29 cellular contexts compared by ENCODE assay signal in genomic region chr18:46110406-46110805, GRCh38.
"Had no signal": no experiment of that assay in that cellular context is flagged by ENCODE, and none has a peak within 500 bp of the region (broad histone marks: within the 10 kb centered on the region; RNA-seq: fewer than 3 reads in every experiment).

No MANE protein-coding gene starts in this region.

- H3K4me3 Mint-ChIP-seq: activated naive CD8-positive, alpha-beta T cell treated with anti-CD3 and anti-CD28 coated beads, Interleukin-2, amount 50 U/mL, for 24 hours had no signal

- H3K27ac ChIP-seq: ascending aorta, body of pancreas, SJCRH30 had no signal

- H3K27me3 Mint-ChIP-seq: activated naive CD8-positive, alpha-beta T cell treated with anti-CD3 and anti-CD28 coated beads, Interleukin-2, amount 50 U/mL, for 24 hours had no signal

- ATAC-seq: activated naive CD4-positive, alpha-beta T cell treated with anti-CD3 and anti-CD28 coated beads, Interleukin-2, amount 50 U/mL, for 72 hours; activated naive CD8-positive, alpha-beta T cell treated with anti-CD3 and anti-CD28 coated beads, Interleukin-2, amount 50 U/mL, for 24 hours; body of pancreas; Panc1 had no signal

- H3K9me3 Mint-ChIP-seq: activated naive CD4-positive, alpha-beta T cell treated with anti-CD3 and anti-CD28 coated beads, Interleukin-2, amount 50 U/mL, for 72 hours; activated naive CD8-positive, alpha-beta T cell treated with anti-CD3 and anti-CD28 coated beads, Interleukin-2, amount 50 U/mL, for 24 hours had no signal

- H3K9ac ChIP-seq: SK-N-SH had no signal

- H3K27me3 ChIP-seq: ascending aorta, body of pancreas, SJCRH30 had no signal

- H3K27ac Mint-ChIP-seq: activated naive CD4-positive, alpha-beta T cell treated with anti-CD3 and anti-CD28 coated beads, Interleukin-2, amount 50 U/mL, for 72 hours had no signal

- H3K9me3 ChIP-seq: ascending aorta, body of pancreas, SJCRH30, SK-N-SH had no signal

- DNase-seq: activated CD4-positive, alpha-beta T cell treated with anti-CD3 and anti-CD28 coated beads for 48 hours; activated CD4-positive, alpha-beta T cell treated with anti-CD3 and anti-CD28 coated beads, Interleukin-2, amount 50 U/mL, for 48 hours; activated CD4-positive, CD25-positive, alpha-beta regulatory T cell treated with anti-CD3 and anti-CD28 coated beads, Interleukin-2, amount 50 U/mL, for 72 hours; activated CD8-positive, alpha-beta memory T cell treated with anti-CD3 and anti-CD28 coated beads, Interleukin-2, amount 50 U/mL, for 48 hours; activated effector memory CD4-positive, alpha-beta T cell treated with anti-CD3 and anti-CD28 coated beads, Interleukin-2, amount 50 U/mL, for 16 hours; activated naive CD4-positive, alpha-beta T cell treated with Interleukin-2 at 50 U/mL for 16 hours; activated naive CD8-positive, alpha-beta T cell treated with anti-CD3 and anti-CD28 coated beads, Interleukin-2, amount 50 U/mL, for 24 hours; activated T-cell treated with anti-CD3 and anti-CD28 coated beads, Interleukin-2, amount 50 U/mL, for 1 hour; amniotic stem cell; body of pancreas; IMR-90; Kasumi-1; NCI-H1092; NCI-H1417; NCI-H1930; NCI-H2171 treated with DMSO at 0.1 percent for 48 hours; NCI-H345; NCI-H510A; NCI-H526 treated with DMSO at 0.1 percent for 48 hours; NCI-H82; OCI-M1; Right ventricle myocardium superior; RPMI8226; SJCRH30; SK-N-SH; T-helper 1 cell had no signal

- H3K4me3 ChIP-seq: ascending aorta, body of pancreas, SJCRH30 had no signal

- H3K4me1 ChIP-seq: ascending aorta, body of pancreas, SJCRH30 had no signal
